In genomic region chr15:25852027-25852426, GRCh38 we compare ENCODE assay signal across 17 cellular contexts. TPM values are rescaled to one million over a fixed set of nuclear protein-coding genes. Genes with fewer than 3 reads are reported as not detected.
A peak's percentile ranks its signal among the peaks of the same experiment; 100 is the strongest.
DNase-seq lines count a peak whose midpoint lies in the region; TF ChIP-seq lines count a peak whose summit lies in the region.
"Had no signal": no experiment of that assay in that cellular context is flagged by ENCODE, and none has a peak within 500 bp of the region (broad histone marks: within the 10 kb centered on the region; RNA-seq: fewer than 3 reads in every experiment).

No MANE protein-coding gene starts in this region.

- no peak for TF ChIP-seq CTCF in Caco-2 (IDR thresholded peaks at IDR 0.05; ENCODE audit: insufficient read depth in 1 of 2, low read depth in 1 of 2, low read length in 1 of 2, severe bottlenecking in 1 of 2, unreplicated experiment in 1 of 2)
- no peak for TF ChIP-seq CTCF in ascending aorta (IDR thresholded peaks at IDR 0.05)
- no peak for TF ChIP-seq CTCF in neural progenitor cell (IDR thresholded peaks at IDR 0.05)
- no peak for TF ChIP-seq CTCF in spleen (IDR thresholded peaks at IDR 0.05 in 8 of 11, conservative IDR thresholded peaks at IDR 0.05 in 3 of 11)

- H3K9ac ChIP-seq in BLaER1 (no peak overlapping the region), neural progenitor cell (no peak overlapping the region), mesendoderm (ENCODE audit: low read length) (no peak overlapping the region)

- H3K4ac ChIP-seq in mesendoderm (ENCODE audit: low read depth, low read length), result no peak overlapping the region

- H3K27ac Mint-ChIP-seq in Caco-2 (ENCODE audit: unreplicated experiment) (peak overlapping the region; percentile 36), neural progenitor cell (peak overlapping the region; percentile 7)
- H3K27ac Mint-ChIP-seq: endodermal cell, nephron progenitor cell had no signal

- no peak overlapping the region for H2AK5ac ChIP-seq in mesendoderm (ENCODE audit: low read length)

- no peak overlapping the region for H4K5ac ChIP-seq in mesendoderm (ENCODE audit: low read length)

- no peak for DNase-seq in Caco-2
- no peak for DNase-seq in ascending aorta (ENCODE audit: low spot score in 2 of 2)
- no peak for DNase-seq in neural progenitor cell (ENCODE audit: low spot score)
- DNase-seq in mesendoderm, result no peak
- DNase-seq in glomerular visceral epithelial cell (ENCODE audit: extremely low spot score), result no peak
- DNase-seq in spleen, result no peak
- no peak for DNase-seq in HT-29 (ENCODE audit: low spot score)
- DNase-seq: activated CD4-positive, CD25-positive, alpha-beta regulatory T cell; DMS53; endodermal cell; MM.1S; NCI-H2029 treated with DMSO at 0.1 percent for 48 hours; NCI-H69; nephron progenitor cell; Peyer's patch had no signal

- H2BK15ac ChIP-seq in mesendoderm (replicated peaks; ENCODE audit: low read depth), result no peak overlapping the region

- H3K79me2 ChIP-seq in neural progenitor cell (ENCODE audit: low read depth) (no peaks in the 10 kb centered on the region), mesendoderm (ENCODE audit: control insufficient read depth, insufficient read depth, low read length) (no peaks in the 10 kb centered on the region)

- H3K36me3 ChIP-seq in BLaER1 (peaks cover 5% of the 10 kb centered on the region; the same call in 1 of the 2 replicates), Caco-2 (ENCODE audit: control insufficient read depth, insufficient read depth, low read length) (no peaks in the 10 kb centered on the region), ascending aorta (peaks cover 0 to 3% of the 10 kb centered on the region in 2 donors), neural progenitor cell (no peaks in the 10 kb centered on the region), mesendoderm (ENCODE audit: control insufficient read depth, insufficient read depth, low read length) (no peaks in the 10 kb centered on the region), spleen (no peaks in the 10 kb centered on the region)
- H3K36me3 ChIP-seq: breast epithelium, Peyer's patch had no signal

- 0 out of 2 replicates have a peak overlapping the region, but pooled peaks have one; percentile 6 for H3K27ac ChIP-seq in BLaER1
- H3K27ac ChIP-seq in ascending aorta, result peak overlapping the region; percentile 96 to 97
- no peak overlapping the region for H3K27ac ChIP-seq in neural progenitor cell
- no peak overlapping the region for H3K27ac ChIP-seq in mesendoderm (ENCODE audit: low read depth, low read length)
- no peak overlapping the region for H3K27ac ChIP-seq in spleen

- H2AFZ ChIP-seq in neural progenitor cell (replicated peaks), result no peak overlapping the region

- CTCF ChIA-PET in Caco-2 (lab: Charles Lee), result no interaction called here

- H3K4me2 ChIP-seq in BLaER1, result peak overlapping the region; percentile 88
- H3K4me2 ChIP-seq in neural progenitor cell, result no peak overlapping the region
- no peak overlapping the region for H3K4me2 ChIP-seq in mesendoderm (ENCODE audit: low read length)

- H3F3A ChIP-seq in neural progenitor cell (ENCODE audit: low read depth), result peaks cover 16% of the 10 kb centered on the region

- BruUV-seq in Caco-2 (replicated peaks; lab: Mats Ljungman, UMichigan), result no TSS peak

- H2BK120ac ChIP-seq in mesendoderm (ENCODE audit: low read depth, low read length), result no peak overlapping the region

- H2BK5ac ChIP-seq in mesendoderm (ENCODE audit: low read length), result no peak overlapping the region

- H3K27me3 ChIP-seq in BLaER1 (no peaks in the 10 kb centered on the region), Caco-2 (replicated peaks; ENCODE audit: control insufficient read depth, insufficient read depth, low read length) (no peaks in the 10 kb centered on the region), ascending aorta (no peaks in the 10 kb centered on the region), neural progenitor cell (no peaks in the 10 kb centered on the region), mesendoderm (ENCODE audit: insufficient read depth, low read length, poor library complexity) (no peaks in the 10 kb centered on the region), spleen (replicated peaks in 1 of 7) (peaks cover 0 to 6% (median 0%) of the 10 kb centered on the region in 7 donors)
- H3K27me3 ChIP-seq: breast epithelium, Peyer's patch had no signal

- no peaks in the 10 kb centered on the region for H3K79me1 ChIP-seq in mesendoderm (ENCODE audit: low read length)

- no peak overlapping the region for H4K8ac ChIP-seq in mesendoderm (ENCODE audit: low read depth, low read length)

- no peak overlapping the region for H3K4me3 Mint-ChIP-seq in Caco-2 (ENCODE audit: unreplicated experiment)
- no peak overlapping the region for H3K4me3 Mint-ChIP-seq in neural progenitor cell
- H3K4me3 Mint-ChIP-seq: endodermal cell had no signal

- H3K9me3 Mint-ChIP-seq in Caco-2 (ENCODE audit: unreplicated experiment) (no peaks in the 10 kb centered on the region), neural progenitor cell (no peaks in the 10 kb centered on the region)
- H3K9me3 Mint-ChIP-seq: endodermal cell had no signal

- H3K4me1 Mint-ChIP-seq in Caco-2 (ENCODE audit: low read depth, unreplicated experiment) (peaks cover 28% of the 10 kb centered on the region), neural progenitor cell (peaks cover 37% of the 10 kb centered on the region)

- no peak overlapping the region for H3K56ac ChIP-seq in mesendoderm (ENCODE audit: low read length)

- no peaks in the 10 kb centered on the region for H3K27me3 Mint-ChIP-seq in Caco-2 (ENCODE audit: insufficient read depth, unreplicated experiment)
- H3K27me3 Mint-ChIP-seq in neural progenitor cell (ENCODE audit: insufficient read depth, low read depth), result peaks cover 2% of the 10 kb centered on the region

- intact Hi-C loops in Caco-2 (cut with micrococcal nuclease; ENCODE audit: unreplicated experiment) (loop anchor here (5.0 to 10.0 kb wide), 2 partner anchors 45 to 67 kb away; no protein-coding TSS in a partner anchor), ascending aorta (cut with DNase I) (no loop called here), spleen (cut with DNase I; ENCODE audit: low total_unique reads) (no loop called here)

- H3K23ac ChIP-seq in mesendoderm (ENCODE audit: low read length), result no peak overlapping the region

- H3K36me3 Mint-ChIP-seq in Caco-2 (ENCODE audit: insufficient read depth, unreplicated experiment), result no peaks in the 10 kb centered on the region
- no peaks in the 10 kb centered on the region for H3K36me3 Mint-ChIP-seq in neural progenitor cell

- H3K4me1 ChIP-seq in BLaER1, result peaks cover 86% of the 10 kb centered on the region
- peaks cover 23% of the 10 kb centered on the region for H3K4me1 ChIP-seq in Caco-2
- H3K4me1 ChIP-seq in ascending aorta, result peaks cover 5 to 76% of the 10 kb centered on the region in 2 donors
- peaks cover 24% of the 10 kb centered on the region for H3K4me1 ChIP-seq in neural progenitor cell
- H3K4me1 ChIP-seq in mesendoderm (ENCODE audit: control insufficient read depth, low read depth, low read length), result peaks cover 5% of the 10 kb centered on the region
- peaks cover 5 to 55% (median 32%) of the 10 kb centered on the region in 6 donors for H3K4me1 ChIP-seq in spleen

- H3K4me3 ChIP-seq in BLaER1 (no peak overlapping the region), Caco-2 (ENCODE audit: low read depth, low read length) (no peak overlapping the region), ascending aorta (no peak overlapping the region), neural progenitor cell (no peak overlapping the region), mesendoderm (ENCODE audit: low read length) (no peak overlapping the region), spleen (no peak overlapping the region)
- H3K4me3 ChIP-seq: breast epithelium, Peyer's patch had no signal

- TF ChIP-seq POLR2A in spleen (IDR thresholded peaks at IDR 0.05), result no peak

- POLR2A ChIA-PET in Caco-2 (lab: Charles Lee), result no interaction called here

- H3K18ac ChIP-seq in mesendoderm (ENCODE audit: low read length), result no peak overlapping the region

- H4K20me1 ChIP-seq in BLaER1 (peaks cover 43% of the 10 kb centered on the region), neural progenitor cell (ENCODE audit: low read depth) (no peaks in the 10 kb centered on the region)

- H3K9me3 ChIP-seq in BLaER1 (no peaks in the 10 kb centered on the region), Caco-2 (no peaks in the 10 kb centered on the region), ascending aorta (no peaks in the 10 kb centered on the region), neural progenitor cell (ENCODE audit: low read depth) (no peaks in the 10 kb centered on the region), spleen (no peaks in the 10 kb centered on the region)
- H3K9me3 ChIP-seq: breast epithelium, Peyer's patch had no signal

RNA-seq across cellular contexts. Expression of gene ATP10A, which starts 11.1 kb away (rescaled TPM):
- total RNA-seq in Caco-2 (2022) (not detected in 2 replicates), ascending aorta (26.7 TPM), neural progenitor cell (ENCODE audit: low replicate concordance) (0.32 and 0.59 TPM in 2 replicates), spleen (1 to 10 TPM; 1.8 to 8.6 (median 4.5) TPM)
- polyA plus RNA-seq in mesendoderm (2013, experiment 1 of 2), result 0.37 TPM
- 0.50 TPM for polyA plus RNA-seq in mesendoderm (2013, experiment 2 of 2)
- polyA plus RNA-seq in spleen, result 1 to 10 TPM in 1 of 3 donors, under 1 TPM in 2; 0.54 to 1.0 (median 0.64) TPM
- total RNA-seq in HT-29 (2014; rRNA removed; shearing (Covaris generic)), result not detected in 2 replicates

Comparison
In these comparisons a context has a peak if more than half of its experiments do, and no peak if none do; other contexts are left out.
1. H3K27ac ChIP-seq: peak in BLaER1 (single experiment) and ascending aorta (2 of 2); none in neural progenitor cell (single experiment), mesendoderm (single experiment) and spleen (0 of 8).